In the genomic region with DNA sequence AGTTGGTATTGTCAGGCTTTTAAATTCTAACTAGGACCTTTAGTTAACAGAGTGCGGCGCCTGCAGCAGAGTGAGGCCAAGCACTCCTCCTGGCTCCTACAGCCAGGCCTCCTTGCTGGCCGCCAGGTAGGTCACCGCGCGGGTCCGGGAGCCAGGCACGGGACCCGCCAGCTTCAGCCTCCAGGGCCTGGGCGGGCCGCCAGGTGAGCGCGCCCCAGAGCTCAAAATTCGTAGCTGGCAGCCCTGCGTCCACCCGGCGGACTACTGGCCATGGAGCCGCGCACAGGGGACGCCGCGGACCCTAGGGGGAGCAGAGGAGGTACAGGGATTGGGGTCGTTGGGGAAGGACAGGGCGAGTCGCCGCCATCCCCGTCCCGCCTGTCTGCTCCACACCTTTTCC, we compare ENCODE assay signal across 3 cellular contexts.
TF ChIP-seq lines count a peak whose summit lies in the region.

A gene (plus strand): TSS at position 139 of the 400 bp plus-strand sequence. CDS start 132 bp downstream, at position 271.

TF ChIP-seq in A549, 52 proteins besides CTCF, POLR2A, EP300 and RAD21 (continued from another document):
- TF ChIP-seq NR3C1 (IDR thresholded peaks at IDR 0.05) (no peak), POLR2AphosphoS2 (conservative IDR thresholded peaks at IDR 0.05; ENCODE audit: low read length) (no peak), FOXS1 (CRISPR knock-in tag; IDR thresholded peaks at IDR 0.05) (no peak), NPAS2 (CRISPR knock-in tag; IDR thresholded peaks at IDR 0.05; ENCODE audit: borderline replicate concordance) (no peak), SMC3 (IDR thresholded peaks at IDR 0.05) (no peak), SREBF2 (IDR thresholded peaks at IDR 0.05) (no peak)
- TF ChIP-seq, protein P1, sequence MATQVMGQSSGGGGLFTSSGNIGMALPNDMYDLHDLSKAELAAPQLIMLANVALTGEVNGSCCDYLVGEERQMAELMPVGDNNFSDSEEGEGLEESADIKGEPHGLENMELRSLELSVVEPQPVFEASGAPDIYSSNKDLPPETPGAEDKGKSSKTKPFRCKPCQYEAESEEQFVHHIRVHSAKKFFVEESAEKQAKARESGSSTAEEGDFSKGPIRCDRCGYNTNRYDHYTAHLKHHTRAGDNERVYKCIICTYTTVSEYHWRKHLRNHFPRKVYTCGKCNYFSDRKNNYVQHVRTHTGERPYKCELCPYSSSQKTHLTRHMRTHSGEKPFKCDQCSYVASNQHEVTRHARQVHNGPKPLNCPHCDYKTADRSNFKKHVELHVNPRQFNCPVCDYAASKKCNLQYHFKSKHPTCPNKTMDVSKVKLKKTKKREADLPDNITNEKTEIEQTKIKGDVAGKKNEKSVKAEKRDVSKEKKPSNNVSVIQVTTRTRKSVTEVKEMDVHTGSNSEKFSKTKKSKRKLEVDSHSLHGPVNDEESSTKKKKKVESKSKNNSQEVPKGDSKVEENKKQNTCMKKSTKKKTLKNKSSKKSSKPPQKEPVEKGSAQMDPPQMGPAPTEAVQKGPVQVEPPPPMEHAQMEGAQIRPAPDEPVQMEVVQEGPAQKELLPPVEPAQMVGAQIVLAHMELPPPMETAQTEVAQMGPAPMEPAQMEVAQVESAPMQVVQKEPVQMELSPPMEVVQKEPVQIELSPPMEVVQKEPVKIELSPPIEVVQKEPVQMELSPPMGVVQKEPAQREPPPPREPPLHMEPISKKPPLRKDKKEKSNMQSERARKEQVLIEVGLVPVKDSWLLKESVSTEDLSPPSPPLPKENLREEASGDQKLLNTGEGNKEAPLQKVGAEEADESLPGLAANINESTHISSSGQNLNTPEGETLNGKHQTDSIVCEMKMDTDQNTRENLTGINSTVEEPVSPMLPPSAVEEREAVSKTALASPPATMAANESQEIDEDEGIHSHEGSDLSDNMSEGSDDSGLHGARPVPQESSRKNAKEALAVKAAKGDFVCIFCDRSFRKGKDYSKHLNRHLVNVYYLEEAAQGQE (IDR thresholded peaks at IDR 0.05): no peak
- TF ChIP-seq, protein P2, sequence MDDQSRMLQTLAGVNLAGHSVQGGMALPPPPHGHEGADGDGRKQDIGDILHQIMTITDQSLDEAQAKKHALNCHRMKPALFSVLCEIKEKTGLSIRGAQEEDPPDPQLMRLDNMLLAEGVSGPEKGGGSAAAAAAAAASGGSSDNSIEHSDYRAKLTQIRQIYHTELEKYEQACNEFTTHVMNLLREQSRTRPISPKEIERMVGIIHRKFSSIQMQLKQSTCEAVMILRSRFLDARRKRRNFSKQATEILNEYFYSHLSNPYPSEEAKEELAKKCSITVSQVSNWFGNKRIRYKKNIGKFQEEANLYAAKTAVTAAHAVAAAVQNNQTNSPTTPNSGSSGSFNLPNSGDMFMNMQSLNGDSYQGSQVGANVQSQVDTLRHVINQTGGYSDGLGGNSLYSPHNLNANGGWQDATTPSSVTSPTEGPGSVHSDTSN (IDR thresholded peaks at IDR 0.05): no peak
- TF ChIP-seq, protein P3, sequence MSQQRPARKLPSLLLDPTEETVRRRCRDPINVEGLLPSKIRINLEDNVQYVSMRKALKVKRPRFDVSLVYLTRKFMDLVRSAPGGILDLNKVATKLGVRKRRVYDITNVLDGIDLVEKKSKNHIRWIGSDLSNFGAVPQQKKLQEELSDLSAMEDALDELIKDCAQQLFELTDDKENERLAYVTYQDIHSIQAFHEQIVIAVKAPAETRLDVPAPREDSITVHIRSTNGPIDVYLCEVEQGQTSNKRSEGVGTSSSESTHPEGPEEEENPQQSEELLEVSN (IDR thresholded peaks at IDR 0.05; ENCODE audit: borderline replicate concordance, low read depth): no peak
- TF ChIP-seq, protein P4, sequence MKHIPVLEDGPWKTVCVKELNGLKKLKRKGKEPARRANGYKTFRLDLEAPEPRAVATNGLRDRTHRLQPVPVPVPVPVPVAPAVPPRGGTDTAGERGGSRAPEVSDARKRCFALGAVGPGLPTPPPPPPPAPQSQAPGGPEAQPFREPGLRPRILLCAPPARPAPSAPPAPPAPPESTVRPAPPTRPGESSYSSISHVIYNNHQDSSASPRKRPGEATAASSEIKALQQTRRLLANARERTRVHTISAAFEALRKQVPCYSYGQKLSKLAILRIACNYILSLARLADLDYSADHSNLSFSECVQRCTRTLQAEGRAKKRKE (CRISPR knock-in tag; IDR thresholded peaks at IDR 0.05; ENCODE audit: low read depth): no peak

TF ChIP-seq in IMR-90, 13 proteins besides CTCF, POLR2A, EP300 and RAD21:
- TF ChIP-seq, protein P5, sequence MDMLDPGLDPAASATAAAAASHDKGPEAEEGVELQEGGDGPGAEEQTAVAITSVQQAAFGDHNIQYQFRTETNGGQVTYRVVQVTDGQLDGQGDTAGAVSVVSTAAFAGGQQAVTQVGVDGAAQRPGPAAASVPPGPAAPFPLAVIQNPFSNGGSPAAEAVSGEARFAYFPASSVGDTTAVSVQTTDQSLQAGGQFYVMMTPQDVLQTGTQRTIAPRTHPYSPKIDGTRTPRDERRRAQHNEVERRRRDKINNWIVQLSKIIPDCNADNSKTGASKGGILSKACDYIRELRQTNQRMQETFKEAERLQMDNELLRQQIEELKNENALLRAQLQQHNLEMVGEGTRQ (IDR thresholded peaks at IDR 0.05; ENCODE audit: low read depth, low read length): no peak
- TF ChIP-seq RCOR1 (IDR thresholded peaks at IDR 0.05; ENCODE audit: insufficient replicate concordance, low read length) (no peak), NFE2L2 (IDR thresholded peaks at IDR 0.05; ENCODE audit: low read depth, low read length) (no peak), MXI1 (IDR thresholded peaks at IDR 0.05; ENCODE audit: borderline replicate concordance, low read depth, low read length) (no peak), MAZ (IDR thresholded peaks at IDR 0.05; ENCODE audit: borderline replicate concordance, low read depth, low read length) (no peak), CHD1 (IDR thresholded peaks at IDR 0.05; ENCODE audit: low read depth, low read length) (no peak), CEBPB (IDR thresholded peaks at IDR 0.05; ENCODE audit: low read depth, low read length) (no peak), FOS (IDR thresholded peaks at IDR 0.05; ENCODE audit: low read depth, low read length) (no peak), SMC3 (IDR thresholded peaks at IDR 0.05; ENCODE audit: low read depth, low read length) (no peak)
- TF ChIP-seq, protein P6, sequence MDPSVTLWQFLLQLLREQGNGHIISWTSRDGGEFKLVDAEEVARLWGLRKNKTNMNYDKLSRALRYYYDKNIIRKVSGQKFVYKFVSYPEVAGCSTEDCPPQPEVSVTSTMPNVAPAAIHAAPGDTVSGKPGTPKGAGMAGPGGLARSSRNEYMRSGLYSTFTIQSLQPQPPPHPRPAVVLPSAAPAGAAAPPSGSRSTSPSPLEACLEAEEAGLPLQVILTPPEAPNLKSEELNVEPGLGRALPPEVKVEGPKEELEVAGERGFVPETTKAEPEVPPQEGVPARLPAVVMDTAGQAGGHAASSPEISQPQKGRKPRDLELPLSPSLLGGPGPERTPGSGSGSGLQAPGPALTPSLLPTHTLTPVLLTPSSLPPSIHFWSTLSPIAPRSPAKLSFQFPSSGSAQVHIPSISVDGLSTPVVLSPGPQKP (IDR thresholded peaks at IDR 0.05; ENCODE audit: borderline replicate concordance, low read depth, low read length): no peak

TF ChIP-seq in HEK293T, 16 proteins besides CTCF, POLR2A, EP300 and RAD21 (continued from another document):
- TF ChIP-seq, protein P7, sequence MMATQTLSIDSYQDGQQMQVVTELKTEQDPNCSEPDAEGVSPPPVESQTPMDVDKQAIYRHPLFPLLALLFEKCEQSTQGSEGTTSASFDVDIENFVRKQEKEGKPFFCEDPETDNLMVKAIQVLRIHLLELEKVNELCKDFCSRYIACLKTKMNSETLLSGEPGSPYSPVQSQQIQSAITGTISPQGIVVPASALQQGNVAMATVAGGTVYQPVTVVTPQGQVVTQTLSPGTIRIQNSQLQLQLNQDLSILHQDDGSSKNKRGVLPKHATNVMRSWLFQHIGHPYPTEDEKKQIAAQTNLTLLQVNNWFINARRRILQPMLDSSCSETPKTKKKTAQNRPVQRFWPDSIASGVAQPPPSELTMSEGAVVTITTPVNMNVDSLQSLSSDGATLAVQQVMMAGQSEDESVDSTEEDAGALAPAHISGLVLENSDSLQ (IDR thresholded peaks at IDR 0.05): no peak
- TF ChIP-seq BHLHE40 (IDR thresholded peaks at IDR 0.05; ENCODE audit: borderline replicate concordance) (no peak), TARDBP (IDR thresholded peaks at IDR 0.05) (no peak), LEF1 (IDR thresholded peaks at IDR 0.05; ENCODE audit: borderline replicate concordance) (no peak), HDGF (IDR thresholded peaks at IDR 0.05; ENCODE audit: borderline replicate concordance) (no peak), ARNT (IDR thresholded peaks at IDR 0.05) (no peak), CTBP1 (IDR thresholded peaks at IDR 0.05; ENCODE audit: borderline replicate concordance) (no peak), FOXM1 (IDR thresholded peaks at IDR 0.05; ENCODE audit: borderline replicate concordance) (no peak)
